15 cellular contexts compared by ENCODE assay signal in genomic region chr19:8500158-8500557, GRCh38. TPM values are rescaled to one million over a fixed set of nuclear protein-coding genes. Genes with fewer than 3 reads are reported as not detected.
A peak's percentile ranks its signal among the peaks of the same experiment; 100 is the strongest.
DNase-seq lines count a peak whose midpoint lies in the region; ATAC-seq and TF ChIP-seq lines count a peak whose summit lies in the region.
"Had no signal": no experiment of that assay in that cellular context is flagged by ENCODE, and none has a peak within 500 bp of the region (broad histone marks: within the 10 kb centered on the region; RNA-seq: fewer than 3 reads in every experiment).

No MANE protein-coding gene starts in this region.

- no peak overlapping the region for H3K27ac ChIP-seq in suprapubic skin

- H3K4me1 ChIP-seq in NT2/D1 (ENCODE audit: insufficient read depth, insufficient read length) (peaks cover 30% of the 10 kb centered on the region), iPS-15b (ENCODE audit: control insufficient read depth, insufficient read depth, low read length) (no peaks in the 10 kb centered on the region), suprapubic skin (peaks cover 9% of the 10 kb centered on the region)
- H3K4me1 ChIP-seq: body of pancreas had no signal

- H3K27me3 ChIP-seq in H7 (ENCODE audit: control insufficient read depth, insufficient read depth, low read length) (no peaks in the 10 kb centered on the region), NT2/D1 (ENCODE audit: insufficient read depth, insufficient read length) (no peaks in the 10 kb centered on the region), iPS-15b (ENCODE audit: control insufficient read depth, insufficient read depth, low read length) (no peaks in the 10 kb centered on the region), suprapubic skin (no peaks in the 10 kb centered on the region)
- H3K27me3 ChIP-seq: body of pancreas had no signal

- H3K27me3 Mint-ChIP-seq in Calu3 (ENCODE audit: unreplicated experiment), result no peaks in the 10 kb centered on the region
- H3K27me3 Mint-ChIP-seq: stimulated activated naive CD8-positive, alpha-beta T cell treated with anti-CD3 and anti-CD28 coated beads, Interleukin-15, Interleukin-2, amounts not matched to agents 100 ng/mL and 50 ng/mL, for 24 hours had no signal

- peak overlapping the region; percentile 44 for H3K9ac ChIP-seq in NT2/D1 (ENCODE audit: insufficient read length, low read depth)
- peak overlapping the region; percentile 54 for H3K9ac ChIP-seq in iPS-15b (ENCODE audit: low read depth, low read length)

- H3K4me1 Mint-ChIP-seq in Calu3 (ENCODE audit: low read depth, unreplicated experiment), result no peaks in the 10 kb centered on the region

- no peak for TF ChIP-seq CTCF in suprapubic skin (IDR thresholded peaks at IDR 0.05)
- TF ChIP-seq CTCF in Calu3 (IDR thresholded peaks at IDR 0.05; ENCODE audit: unreplicated experiment), result no peak

- H3K9me3 ChIP-seq in NT2/D1 (ENCODE audit: insufficient read depth, low read length) (no peaks in the 10 kb centered on the region), iPS-15b (ENCODE audit: control insufficient read depth, insufficient read depth, low read length) (no peaks in the 10 kb centered on the region), suprapubic skin (no peaks in the 10 kb centered on the region)
- H3K9me3 ChIP-seq: body of pancreas had no signal

- H3K27ac Mint-ChIP-seq in Calu3 (ENCODE audit: unreplicated experiment), result no peak overlapping the region
- H3K27ac Mint-ChIP-seq: activated T-cell treated with anti-CD3 and anti-CD28 coated beads, Interleukin-2, amount 50 U/mL, for 72 hours had no signal

- TF ChIP-seq EP300 in suprapubic skin (IDR thresholded peaks at IDR 0.05), result no peak

- BruUV-seq in Calu3 (replicated peaks; lab: Mats Ljungman, UMichigan), result no TSS peak

- no peak for TF ChIP-seq POLR2A in suprapubic skin (IDR thresholded peaks at IDR 0.05)

- WGBS in suprapubic skin, result 75% methylated on average over 7 of the region's 7 CpGs

- ATAC-seq in GM21576 (IDR thresholded peaks at IDR 0.05; ENCODE audit: unreplicated experiment), result no peak
- ATAC-seq: activated T-cell treated with anti-CD3 and anti-CD28 coated beads, Interleukin-2, amount 50 U/mL, for 72 hours; body of pancreas had no signal

- no peak overlapping the region for H3K4me3 Mint-ChIP-seq in Calu3 (ENCODE audit: low read depth, unreplicated experiment)
- H3K4me3 Mint-ChIP-seq: activated T-cell treated with anti-CD3 and anti-CD28 coated beads, Interleukin-2, amount 50 U/mL, for 72 hours; stimulated activated naive CD8-positive, alpha-beta T cell treated with anti-CD3 and anti-CD28 coated beads, Interleukin-15, Interleukin-2, amounts not matched to agents 100 ng/mL and 50 ng/mL, for 24 hours had no signal

- CTCF ChIA-PET in Calu3 (lab: Charles Lee), result no interaction called here

- H3K36me3 ChIP-seq in H7 (replicated peaks; ENCODE audit: control insufficient read depth, insufficient read depth, low read length) (no peaks in the 10 kb centered on the region), NT2/D1 (ENCODE audit: insufficient read depth, insufficient read length, low read length) (no peaks in the 10 kb centered on the region), iPS-15b (ENCODE audit: control insufficient read depth, insufficient read depth, low read length) (no peaks in the 10 kb centered on the region), suprapubic skin (no peaks in the 10 kb centered on the region)

- DNase-seq in H7 (peak; percentile 69), NT2/D1 (ENCODE audit: low read depth, low spot score) (peak; percentile 30), pons (ENCODE audit: low spot score) (peak; percentile 35), suprapubic skin (ENCODE audit: low spot score in 2 of 2) (no peak), Calu3 (no peak)
- DNase-seq: activated T-cell treated with anti-CD3 and anti-CD28 coated beads, Interleukin-2, amount 50 U/mL, for 72 hours; NCI-H1092 treated with DMSO at 0.1 percent for 48 hours; NCI-H524 treated with DMSO at 0.1 percent for 48 hours; SHP77 treated with DMSO at 0.1 percent for 48 hours; stimulated activated CD4-positive, alpha-beta T cell treated with anti-CD3 and anti-CD28 coated beads, Interleukin-4, amount 100 ng/mL, for 24 hours had no signal

- intact Hi-C loops in Calu3 (cut with micrococcal nuclease; ENCODE audit: unreplicated experiment), result no loop called here

- no peaks in the 10 kb centered on the region for H3K9me3 Mint-ChIP-seq in Calu3 (ENCODE audit: low read depth, unreplicated experiment)
- H3K9me3 Mint-ChIP-seq: activated T-cell treated with anti-CD3 and anti-CD28 coated beads, Interleukin-2, amount 50 U/mL, for 72 hours; stimulated activated naive CD8-positive, alpha-beta T cell treated with anti-CD3 and anti-CD28 coated beads, Interleukin-15, Interleukin-2, amounts not matched to agents 100 ng/mL and 50 ng/mL, for 24 hours had no signal

- H3K4me3 ChIP-seq in H7 (ENCODE audit: insufficient read depth, low read depth, low read length), result no peak overlapping the region
- no peak overlapping the region for H3K4me3 ChIP-seq in NT2/D1 (ENCODE audit: insufficient read length, low read depth)
- H3K4me3 ChIP-seq in iPS-15b (ENCODE audit: low read depth, low read length), result no peak overlapping the region
- no peak overlapping the region for H3K4me3 ChIP-seq in suprapubic skin
- H3K4me3 ChIP-seq: body of pancreas had no signal

- peaks cover 4% of the 10 kb centered on the region for H3K36me3 Mint-ChIP-seq in Calu3 (ENCODE audit: insufficient read depth, unreplicated experiment)

RNA-seq across cellular contexts. Expression of gene PRAM1, which starts 2.3 kb away (rescaled TPM):
- 0.07 TPM in 2 replicates for total RNA-seq in H7 (2014; rRNA removed; shearing (Covaris generic))
- total RNA-seq in suprapubic skin, result 1 to 10 TPM in 1 of 4 donors, under 1 TPM in 2, not detected in 1; 0.25 to 2.3 (median 0.34) TPM
- 0.47 TPM in 1 of 2 replicates, not detected in the other for total RNA-seq in Calu3 (2022)
- total RNA-seq: lung microvascular endothelial cell had no signal

RNA-seq across cellular contexts. Expression of gene ZNF414, which starts 13.8 kb away (rescaled TPM):
- 7.6 and 13.1 TPM in 2 replicates for total RNA-seq in H7 (2014; rRNA removed; shearing (Covaris generic))
- 10 to 100 TPM; 10.4 to 43.7 (median 18.0) TPM for total RNA-seq in suprapubic skin
- total RNA-seq in Calu3 (2022), result 8.7 and 11.8 TPM in 2 replicates

RNA-seq across cellular contexts. Expression of gene HNRNPM, which starts 55.4 kb away (rescaled TPM):
- total RNA-seq in H7 (2014; rRNA removed; shearing (Covaris generic)), result 114 and 155 TPM in 2 replicates
- total RNA-seq in suprapubic skin, result 100 to 1,000 TPM in 3 of 4 donors, 10 to 100 TPM in 1; 85.5 to 128 (median 121) TPM
- total RNA-seq in Calu3 (2022), result 186 and 204 TPM in 2 replicates

Comparison
In these comparisons a context has a peak if more than half of its experiments do, and no peak if none do; other contexts are left out.
1. DNase-seq: peak in H7 (single experiment), NT2/D1 (single experiment) and pons (single experiment); none in suprapubic skin (0 of 2) and Calu3 (single experiment).